13 cellular contexts compared by ENCODE assay signal in the genomic region with DNA sequence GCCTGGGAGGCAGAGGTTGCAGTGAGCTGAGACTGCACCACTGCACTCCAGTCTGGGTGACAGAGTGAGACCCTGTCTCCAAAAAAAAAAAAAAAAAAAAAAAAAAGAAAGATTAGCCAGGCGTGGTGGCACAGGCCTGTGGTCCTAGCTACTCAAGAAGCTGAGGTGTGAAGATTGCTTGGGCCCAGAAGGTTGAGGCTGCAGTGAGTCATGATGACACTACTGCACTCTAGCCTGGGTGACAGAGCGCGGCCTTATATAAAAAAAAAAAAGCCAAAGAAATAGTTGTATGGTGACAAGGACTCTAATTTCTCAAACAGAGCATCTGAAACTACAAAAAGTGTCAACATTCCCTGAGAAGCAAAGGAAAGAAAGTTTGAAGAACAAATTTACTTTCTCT. TPM values are rescaled to one million over a fixed set of nuclear protein-coding genes. Genes with fewer than 3 reads are reported as not detected.
A peak's percentile ranks its signal among the peaks of the same experiment; 100 is the strongest.
DNase-seq lines count a peak whose midpoint lies in the region; ATAC-seq and TF ChIP-seq lines count a peak whose summit lies in the region.
"Had no signal": no experiment of that assay in that cellular context is flagged by ENCODE, and none has a peak within 500 bp of the region (broad histone marks: within the 10 kb centered on the region; RNA-seq: fewer than 3 reads in every experiment).

No MANE protein-coding gene starts in this region.

- no peak overlapping the region for H3K27ac ChIP-seq in stomach
- H3K27ac ChIP-seq: neutrophil, transverse colon had no signal

- H3K36me3 ChIP-seq in stomach = no peaks in the 10 kb centered on the region
- H3K36me3 ChIP-seq: BE2C, neutrophil, transverse colon had no signal

- H3K36me3 Mint-ChIP-seq in activated naive CD4-positive, alpha-beta T cell treated with anti-CD3 and anti-CD28 coated beads for 36 hours (ENCODE audit: low read depth) = peaks cover 5% of the 10 kb centered on the region
- peaks cover 20% of the 10 kb centered on the region for H3K36me3 Mint-ChIP-seq in central memory CD8-positive, alpha-beta T cell (ENCODE audit: insufficient read depth)

- no peak overlapping the region for H3K27ac Mint-ChIP-seq in activated naive CD4-positive, alpha-beta T cell treated with anti-CD3 and anti-CD28 coated beads for 36 hours
- H3K27ac Mint-ChIP-seq in central memory CD8-positive, alpha-beta T cell (ENCODE audit: low read depth) = peak overlapping the region; percentile 81

- peak; percentile 34 for ATAC-seq in central memory CD8-positive, alpha-beta T cell (replicated peaks; ENCODE audit: extremely low read depth, poor library complexity, severe bottlenecking)
- ATAC-seq in stimulated activated naive CD8-positive, alpha-beta T cell treated with anti-CD3 and anti-CD28 coated beads, Interleukin-15, Interleukin-2, amounts not matched to agents 100 U/mL and 50 U/mL, for 24 hours = peak; percentile 70

- intact Hi-C loops in activated naive CD4-positive, alpha-beta T cell treated with anti-CD3 and anti-CD28 coated beads for 36 hours (cut with micrococcal nuclease) = no loop called here
- intact Hi-C loops in stomach (cut with DNase I; ENCODE audit: low total_unique reads) = no loop called here

- TF ChIP-seq EP300 in stomach (IDR thresholded peaks at IDR 0.05) = no peak

- TF ChIP-seq CTCF in stomach (IDR thresholded peaks at IDR 0.05) = no peak

- CTCF ChIA-PET in activated naive CD4-positive, alpha-beta T cell treated with anti-CD3 and anti-CD28 coated beads for 36 hours (lab: Charles Lee) = no interaction called here

- DNase-seq in activated naive CD4-positive, alpha-beta T cell treated with anti-CD3 and anti-CD28 coated beads for 36 hours = peak; percentile 68
- DNase-seq in activated naive CD4-positive, alpha-beta T cell treated with anti-CD3 and anti-CD28 coated beads, Interleukin-2, amount 50 U/mL, for 16 hours = no peak
- DNase-seq in SW480 (ENCODE audit: low spot score) (peak; percentile 64), ecto neural progenitor cell (ENCODE audit: low spot score) (no peak), NCI-H187 (lab: John Stamatoyannopoulos, UW) (no peak), stomach (no peak)
- DNase-seq in central memory CD8-positive, alpha-beta T cell (ENCODE audit: low spot score in 2 of 2) = peak in 1 of 2 donors; percentile 34
- peak; percentile 49 for DNase-seq in stimulated activated naive CD8-positive, alpha-beta T cell treated with anti-CD3 and anti-CD28 coated beads, Interleukin-15, Interleukin-2, amounts not matched to agents 100 U/mL and 50 U/mL, for 24 hours
- DNase-seq: amniotic stem cell, BE2C, NCI-H748 treated with DMSO at 0.1 percent for 48 hours, transverse colon had no signal

- no peaks in the 10 kb centered on the region for H3K27me3 Mint-ChIP-seq in activated naive CD4-positive, alpha-beta T cell treated with anti-CD3 and anti-CD28 coated beads for 36 hours (ENCODE audit: low read depth)
- H3K27me3 Mint-ChIP-seq in central memory CD8-positive, alpha-beta T cell = no peaks in the 10 kb centered on the region

- no peaks in the 10 kb centered on the region for H3K9me3 ChIP-seq in stomach
- H3K9me3 ChIP-seq: neutrophil, transverse colon had no signal

- peaks cover 0 to 38% (median 0%) of the 10 kb centered on the region in 3 donors for H3K27me3 ChIP-seq in stomach
- H3K27me3 ChIP-seq: BE2C, transverse colon had no signal

- no peaks in the 10 kb centered on the region for H3K9me3 Mint-ChIP-seq in activated naive CD4-positive, alpha-beta T cell treated with anti-CD3 and anti-CD28 coated beads for 36 hours
- H3K9me3 Mint-ChIP-seq in central memory CD8-positive, alpha-beta T cell = no peaks in the 10 kb centered on the region

- no peak for TF ChIP-seq POLR2A in stomach (IDR thresholded peaks at IDR 0.05)

- H3K4me3 Mint-ChIP-seq in activated naive CD4-positive, alpha-beta T cell treated with anti-CD3 and anti-CD28 coated beads for 36 hours = no peak overlapping the region
- H3K4me3 Mint-ChIP-seq in central memory CD8-positive, alpha-beta T cell = peak overlapping the region; percentile 75

- WGBS in stomach, 5 donors = 79 to 95% (median 91%) methylated on average over 3 of the region's 3 CpGs

- no peak overlapping the region for H3K4me3 ChIP-seq in stomach
- H3K4me3 ChIP-seq: transverse colon had no signal

- H3K4me1 ChIP-seq in stomach = peaks cover 9 to 23% (median 20%) of the 10 kb centered on the region in 4 donors
- H3K4me1 ChIP-seq: BE2C had no signal

- H3K4me1 Mint-ChIP-seq in activated naive CD4-positive, alpha-beta T cell treated with anti-CD3 and anti-CD28 coated beads for 36 hours (ENCODE audit: low read depth) = peaks cover 55% of the 10 kb centered on the region
- peaks cover 49% of the 10 kb centered on the region for H3K4me1 Mint-ChIP-seq in central memory CD8-positive, alpha-beta T cell

RNA-seq across cellular contexts. Expression of a gene that starts 3.4 kb away (rescaled TPM):
- total RNA-seq in activated naive CD4-positive, alpha-beta T cell treated with anti-CD3 and anti-CD28 coated beads for 36 hours = 10 to 100 TPM; 13.5 to 17.5 TPM
- 10 to 100 TPM in 2 of 5 donors, 1 to 10 TPM in 2, not detected in 1; 2.0 to 60.7 (median 17.5) TPM for total RNA-seq in stomach
- polyA plus RNA-seq in stomach = 1 to 10 TPM; 2.9 to 4.9 (median 2.9) TPM

RNA-seq across cellular contexts. Expression of a gene that starts 12.9 kb away (rescaled TPM):
- 10 to 100 TPM; 20.2 to 20.7 TPM for total RNA-seq in activated naive CD4-positive, alpha-beta T cell treated with anti-CD3 and anti-CD28 coated beads for 36 hours
- 100 to 1,000 TPM in 1 of 5 donors, 10 to 100 TPM in 2, 1 to 10 TPM in 2; 4.1 to 156 (median 25.9) TPM for total RNA-seq in stomach
- polyA plus RNA-seq in stomach = 10 to 100 TPM; 14.4 to 23.0 (median 15.0) TPM

RNA-seq across cellular contexts. Expression of a gene that starts 28.4 kb away (rescaled TPM):
- 10 to 100 TPM; 38.7 to 40.6 TPM for total RNA-seq in activated naive CD4-positive, alpha-beta T cell treated with anti-CD3 and anti-CD28 coated beads for 36 hours
- total RNA-seq in stomach = 10 to 100 TPM in 4 of 5 donors, 1 to 10 TPM in 1; 5.3 to 96.2 (median 35.0) TPM
- 10 to 100 TPM in 2 of 3 donors, 1 to 10 TPM in 1; 5.2 to 11.9 (median 10.3) TPM for polyA plus RNA-seq in stomach

RNA-seq across cellular contexts. Expression of a gene that starts 48.4 kb away (rescaled TPM):
- 10 to 100 TPM; 48.7 to 55.1 TPM for total RNA-seq in activated naive CD4-positive, alpha-beta T cell treated with anti-CD3 and anti-CD28 coated beads for 36 hours
- 100 to 1,000 TPM in 3 of 5 donors, 10 to 100 TPM in 2; 30.1 to 451 (median 204) TPM for total RNA-seq in stomach
- polyA plus RNA-seq in stomach = 10 to 100 TPM; 17.3 to 35.4 (median 25.1) TPM

RNA-seq across cellular contexts. Expression of a gene that starts 53.6 kb away (rescaled TPM):
- total RNA-seq in activated naive CD4-positive, alpha-beta T cell treated with anti-CD3 and anti-CD28 coated beads for 36 hours = 10 to 100 TPM; 51.8 to 54.3 TPM
- total RNA-seq in stomach = 1 to 10 TPM; 2.2 to 8.8 (median 3.0) TPM
- 1 to 10 TPM; 5.5 to 9.1 (median 7.2) TPM for polyA plus RNA-seq in stomach

Comparison
In these comparisons a context has a peak if more than half of its experiments do, and no peak if none do; other contexts are left out.
1. DNase-seq: peak in activated naive CD4-positive, alpha-beta T cell treated with anti-CD3 and anti-CD28 coated beads for 36 hours (single experiment), SW480 (single experiment) and stimulated activated naive CD8-positive, alpha-beta T cell treated with anti-CD3 and anti-CD28 coated beads, Interleukin-15, Interleukin-2, amounts not matched to agents 100 U/mL and 50 U/mL, for 24 hours (single experiment); none in activated naive CD4-positive, alpha-beta T cell treated with anti-CD3 and anti-CD28 coated beads, Interleukin-2, amount 50 U/mL, for 16 hours (single experiment), ecto neural progenitor cell (single experiment), NCI-H187 (0 of 2) and stomach (single experiment).